8 cellular contexts compared by ENCODE assay signal in genomic region chr20:17568045-17568788, GRCh38. TPM values are rescaled to one million over a fixed set of nuclear protein-coding genes. Genes with fewer than 3 reads are reported as not detected.
DNase-seq lines count a peak whose midpoint lies in the region; ATAC-seq, FAIRE-seq and TF ChIP-seq lines count a peak whose summit lies in the region.

No MANE protein-coding gene starts in this region.

- TF ChIP-seq CTCF in K562 (IDR thresholded peaks at IDR 0.05 in 2 of 3, conservative IDR thresholded peaks at IDR 0.05 in 1 of 3; ENCODE audit: insufficient read depth in 2 of 3, low read depth in 1 of 3, low read length in 3 of 3) (no peak), right lobe of liver (IDR thresholded peaks at IDR 0.05) (no peak), transverse colon (IDR thresholded peaks at IDR 0.05) (no peak), GM10266 (IDR thresholded peaks at IDR 0.05; ENCODE audit: control insufficient read depth, insufficient read depth, low read depth, missing control alignments) (no peak)

- TF ChIP-seq RAD21 in K562 (CRISPR knock-in tag; conservative IDR thresholded peaks at IDR 0.05 in 1 of 2, IDR thresholded peaks at IDR 0.05 in 1 of 2): no peak

- H3K9me1 ChIP-seq in K562 (ENCODE audit: control insufficient read depth, insufficient read depth, low read length): no peaks in the 10 kb centered on the region

- no peak for DNase-seq in activated T-cell treated with anti-CD3 and anti-CD28 coated beads, Interleukin-2, amount 50 U/mL, for 4 hours
- no peak for DNase-seq in activated T-cell treated with anti-CD3 and anti-CD28 coated beads, Interleukin-2, amount 50 U/mL, for 1 hour
- DNase-seq in K562 (ENCODE audit: extremely low read depth in 1 of 4, low spot score in 3 of 4) (no peak), right lobe of liver (no peak), transverse colon (no peak), KBM-7 (no peak), GM10266 (ENCODE audit: extremely low spot score) (no peak)
- DNase-seq in central memory CD4-positive, alpha-beta T cell: no peak

- FAIRE-seq in K562 (lab: Jason Lieb, UNC): no peak

- CTCF ChIA-PET in K562 (lab: Yijun Ruan, JAX; ENCODE audit: low intra/inter-chr PET ratio): interaction anchor here (1.4 kb wide), 1 partner anchor 32 kb away, joined by 5 read pairs; no protein-coding TSS in a partner anchor

- H3K9me3 ChIP-seq in K562 (replicated peaks; ENCODE audit: control insufficient read depth, insufficient read depth, low read depth, low read length): no peaks in the 10 kb centered on the region
- H3K9me3 ChIP-seq in right lobe of liver: no peaks in the 10 kb centered on the region
- no peaks in the 10 kb centered on the region for H3K9me3 ChIP-seq in transverse colon

- H4K20me1 ChIP-seq in K562 (replicated peaks; ENCODE audit: control insufficient read depth, insufficient read depth, low read length): peaks cover 7% of the 10 kb centered on the region; the same call in 1 of the 2 replicates

- 52% methylated on average over 6 of the region's 6 CpGs for WGBS in K562 (ENCODE audit: insufficient coverage, low coverage, missing lambda C conversion rate)
- 61% methylated on average over 5 of the region's 6 CpGs for WGBS in right lobe of liver (ENCODE audit: insufficient coverage, low coverage, low lambda C conversion rate, missing lambda C conversion rate)
- 64 to 72% methylated on average over 5 to 6 of the region's 6 CpGs for WGBS in transverse colon (ENCODE audit: low coverage in 1 of 2), 2 donors

- peak overlapping the region; percentile 87 for H3K4me3 Mint-ChIP-seq in activated T-cell treated with anti-CD3 and anti-CD28 coated beads, Interleukin-2, amount 50 U/mL, for 4 hours

- no peak overlapping the region; the same call in 1 of the 2 replicates for H3K4me2 ChIP-seq in K562 (ENCODE audit: insufficient read depth, low read length)

- H3K36me3 Mint-ChIP-seq in activated T-cell treated with anti-CD3 and anti-CD28 coated beads, Interleukin-2, amount 50 U/mL, for 4 hours (ENCODE audit: insufficient read depth): no peaks in the 10 kb centered on the region

- no TSS peak for BruUV-seq in K562 (replicated peaks; lab: Mats Ljungman, UMichigan)

- intact Hi-C loops in K562 (cut with micrococcal nuclease): no loop called here
- intact Hi-C loops in right lobe of liver (cut with DNase I): no loop called here
- intact Hi-C loops in transverse colon (cut with DNase I; ENCODE audit: low total_unique reads): no loop called here

- H3K4me1 ChIP-seq in K562 (replicated peaks in 1 of 2; ENCODE audit: control insufficient read depth in 2 of 2, insufficient read depth in 2 of 2, low read length in 2 of 2) (peaks cover 12 to 17% of the 10 kb centered on the region in 2 experiments), right lobe of liver (peaks cover 0 to 26% (median 9%) of the 10 kb centered on the region in 4 donors), transverse colon (peaks cover 13 to 53% (median 42%) of the 10 kb centered on the region in 4 donors)

- peak overlapping the region in 1 of 2 experiments; percentile 54; a peak in 1 of 4 replicates for H3K9ac ChIP-seq in K562 (ENCODE audit: insufficient read depth in 1 of 2, low read depth in 2 of 2, low read length in 2 of 2)

- H3K27ac ChIP-seq in K562 (ENCODE audit: extremely low read depth, low read depth, low read length): no peak overlapping the region; the same call in 2 of the 3 replicates
- peak overlapping the region; percentile 94 to 97 (median 94) for H3K27ac ChIP-seq in right lobe of liver
- peak overlapping the region; percentile 98 to 100 (median 98) for H3K27ac ChIP-seq in transverse colon

- POLR2A ChIA-PET in K562 (lab: Yijun Ruan, JAX): no interaction called here

- H3K4me3 ChIP-seq in K562 (no peak overlapping the region), right lobe of liver (peak overlapping the region in 1 of 3 donors; percentile 96), transverse colon (peak overlapping the region; percentile 6 to 97 (median 87))

- peaks cover 21% of the 10 kb centered on the region for H3K4me1 Mint-ChIP-seq in activated T-cell treated with anti-CD3 and anti-CD28 coated beads, Interleukin-2, amount 50 U/mL, for 4 hours (ENCODE audit: low read depth)

- TF ChIP-seq POLR2A in K562 (conservative IDR thresholded peaks at IDR 0.05) (no peak), right lobe of liver (IDR thresholded peaks at IDR 0.05) (no peak), transverse colon (IDR thresholded peaks at IDR 0.05) (no peak)

- H3K79me2 ChIP-seq in K562 (ENCODE audit: control insufficient read depth, insufficient read depth, low read length): peaks cover 34% of the 10 kb centered on the region

- TF ChIP-seq EP300 in K562 (IDR thresholded peaks at IDR 0.05; ENCODE audit: low read length) (no peak), transverse colon (IDR thresholded peaks at IDR 0.05; ENCODE audit: low read depth) (no peak)

- in situ Hi-C loops in K562 (cut with MboI): no loop called here
- in situ Hi-C loops in transverse colon (cut with MboI; ENCODE audit: low pct_ligation_motif_present in 1 of 4, low pct_unique_long_range_greater_than_20kb in 1 of 4, low sequenced_read_pairs in 3 of 4): no loop called here
- in situ Hi-C loops in KBM-7 (cut with MboI; ENCODE audit: low pct_unique_long_range_greater_than_20kb, low sequenced_read_pairs): no loop called here

- 0 out of 2 replicates have a peak overlapping the region, but pooled peaks have one; percentile 81 for H2AFZ ChIP-seq in K562 (ENCODE audit: low read depth, low read length)

- H3K36me3 ChIP-seq in K562 (ENCODE audit: control insufficient read depth, insufficient read depth, low read length) (no peaks in the 10 kb centered on the region), right lobe of liver (no peaks in the 10 kb centered on the region), transverse colon (no peaks in the 10 kb centered on the region)

- no peaks in the 10 kb centered on the region for H3K9me3 Mint-ChIP-seq in activated T-cell treated with anti-CD3 and anti-CD28 coated beads, Interleukin-2, amount 50 U/mL, for 4 hours

- H3K27me3 Mint-ChIP-seq in activated T-cell treated with anti-CD3 and anti-CD28 coated beads, Interleukin-2, amount 50 U/mL, for 4 hours (ENCODE audit: low read depth): no peaks in the 10 kb centered on the region

- H3K27me3 ChIP-seq in K562 (ENCODE audit: control insufficient read depth in 2 of 2, insufficient read depth in 2 of 2, low read length in 2 of 2) (no peaks in the 10 kb centered on the region), right lobe of liver (no peaks in the 10 kb centered on the region), transverse colon (no peaks in the 10 kb centered on the region)

- no peak for ATAC-seq in activated T-cell treated with anti-CD3 and anti-CD28 coated beads, Interleukin-2, amount 50 U/mL, for 4 hours
- ATAC-seq in K562: no peak
- ATAC-seq in right lobe of liver: no peak

TF ChIP-seq in K562, 482 proteins besides CTCF, POLR2A, EP300 and RAD21 (continues in another document):
- no peak for TF ChIP-seq SMAD3 (CRISPR knock-in tag; conservative IDR thresholded peaks at IDR 0.05)

RNA-seq across cellular contexts. Expression of gene DSTN, which starts 1.7 kb away (rescaled TPM):
- 10 to 100 TPM; 55.0 to 70.3 (median 63.6) TPM for total RNA-seq in activated T-cell treated with anti-CD3 and anti-CD28 coated beads, Interleukin-2, amount 50 U/mL, for 4 hours
- total RNA-seq in K562 (2011; cell fraction: chromatin; rRNA removed; ENCODE audit: low replicate concordance): 1.8 and 4.2 TPM in 2 replicates
- total RNA-seq in K562 (2011; cell fraction: nucleolus; rRNA removed): 1.3 and 2.0 TPM in 2 replicates
- 3.9 and 5.3 TPM in 2 replicates for total RNA-seq in K562 (2011; cell fraction: nucleoplasm; rRNA removed)
- total RNA-seq in K562 (2014; rRNA removed): 47.7 and 51.8 TPM in 2 replicates
- 61.0 and 63.1 TPM in 2 replicates for total RNA-seq in K562 (2014; rRNA removed; fragmentation: Illumina TruSeq; extraction: Trizol)
- total RNA-seq in K562 (2015; rRNA removed; fragmentation: Illumina TruSeq; extraction: Trizol): 62.3 and 63.1 TPM in 2 replicates
- total RNA-seq in K562 (2021): 68.2 and 77.6 TPM in 2 replicates
- polyA plus RNA-seq in K562 (2011; rRNA removed): 25.7 and 38.1 TPM in 2 replicates
- polyA plus RNA-seq in K562 (2011; cell fraction: cytosol; rRNA removed): 4.8 and 16.4 TPM in 2 replicates
- 4.9 and 14.9 TPM in 2 replicates for polyA plus RNA-seq in K562 (2011; cell fraction: nucleus; rRNA removed)
- polyA plus RNA-seq in K562 (2012): 86.2 and 126 TPM in 2 replicates
- 87.6 and 88.3 TPM in 2 replicates for polyA plus RNA-seq in K562 (2014; fragmentation: Illumina TruSeq; extraction: Trizol)
- polyA plus RNA-seq in K562 (2014; fragmentation: Nextera tagmentation; extraction: Ambion mirVana): 10 to 100 TPM; 37.5 to 47.7 TPM
- polyA plus RNA-seq in K562 (2014; rRNA removed): 47.9 and 64.3 TPM in 2 replicates
- polyA minus RNA-seq in K562 (2011; rRNA and poly(A)+ RNA removed): 8.1 and 20.3 TPM in 2 replicates
- 14.6 and 17.2 TPM in 2 replicates for polyA minus RNA-seq in K562 (2011; cell fraction: cytosol; rRNA and poly(A)+ RNA removed)
- polyA minus RNA-seq in K562 (2011; cell fraction: nucleus; rRNA and poly(A)+ RNA removed): 1.1 and 3.7 TPM in 2 replicates
- 10 to 100 TPM; 65.8 to 94.4 (median 86.9) TPM for total RNA-seq in right lobe of liver
- total RNA-seq in transverse colon: 100 to 1,000 TPM; 280 to 589 (median 373) TPM

RNA-seq across cellular contexts. Expression of gene BFSP1, which starts 37.0 kb away (rescaled TPM):
- under 1 TPM; 0.15 to 0.45 (median 0.16) TPM for total RNA-seq in activated T-cell treated with anti-CD3 and anti-CD28 coated beads, Interleukin-2, amount 50 U/mL, for 4 hours
- total RNA-seq in K562 (2011; cell fraction: chromatin; rRNA removed; ENCODE audit: low replicate concordance): 0.35 TPM in 1 of 2 replicates, not detected in the other
- 0.50 TPM in 1 of 2 replicates, not detected in the other for total RNA-seq in K562 (2011; cell fraction: nucleolus; rRNA removed)
- not detected in 2 replicates for total RNA-seq in K562 (2011; cell fraction: nucleoplasm; rRNA removed)
- total RNA-seq in K562 (2014; rRNA removed) (0.09 and 0.53 TPM in 2 replicates), K562 (2014; rRNA removed; fragmentation: Illumina TruSeq; extraction: Trizol) (0.54 and 0.58 TPM in 2 replicates), K562 (2015; rRNA removed; fragmentation: Illumina TruSeq; extraction: Trizol) (0.34 and 0.40 TPM in 2 replicates), K562 (2021) (0.29 and 0.40 TPM in 2 replicates), right lobe of liver (under 1 TPM; 0.16 to 0.68 (median 0.25) TPM), transverse colon (under 1 TPM in 3 of 4 donors, not detected in 1; 0.75 to 1.00 (median 0.82) TPM)
- polyA plus RNA-seq in K562 (2011; rRNA removed) (0.32 and 0.70 TPM in 2 replicates), K562 (2014; fragmentation: Illumina TruSeq; extraction: Trizol) (0.43 and 0.55 TPM in 2 replicates), K562 (2014; fragmentation: Nextera tagmentation; extraction: Ambion mirVana) (under 1 TPM; 0.20 to 0.42 TPM), K562 (2014; rRNA removed) (0.42 and 0.86 TPM in 2 replicates)
- 0.04 and 0.43 TPM in 2 replicates for polyA plus RNA-seq in K562 (2011; cell fraction: cytosol; rRNA removed)
- polyA plus RNA-seq in K562 (2011; cell fraction: nucleus; rRNA removed): 0.38 and 1.1 TPM in 2 replicates
- polyA plus RNA-seq in K562 (2012): 0.51 and 0.65 TPM in 2 replicates
- 0.28 and 0.60 TPM in 2 replicates for polyA minus RNA-seq in K562 (2011; rRNA and poly(A)+ RNA removed)
- polyA minus RNA-seq in K562 (2011; cell fraction: cytosol; rRNA and poly(A)+ RNA removed): not detected in 2 replicates
- polyA minus RNA-seq in K562 (2011; cell fraction: nucleus; rRNA and poly(A)+ RNA removed): 0.67 and 0.89 TPM in 2 replicates
